ENCODE assay signal across 20 cellular contexts in the genomic region with DNA sequence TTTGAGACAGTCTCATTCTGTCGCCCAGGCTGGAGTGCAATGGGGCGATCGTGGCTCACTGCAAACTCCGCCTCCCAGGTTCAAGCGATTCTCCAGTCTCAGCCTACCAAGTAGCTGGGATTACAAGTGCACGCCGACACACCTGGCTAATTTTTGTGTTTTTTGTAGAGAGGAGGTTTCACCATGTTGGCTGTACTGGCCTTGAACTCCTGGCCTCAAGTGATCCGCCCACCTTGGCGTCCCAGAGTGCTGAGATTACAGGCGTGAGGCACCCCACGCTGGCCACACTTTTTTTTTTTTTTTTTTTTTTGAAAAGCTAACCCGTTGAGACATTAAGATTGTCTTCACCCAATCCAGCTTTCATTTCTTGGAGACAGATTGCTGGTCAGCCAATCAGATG. TPM values are rescaled to one million over a fixed set of nuclear protein-coding genes. Genes with fewer than 3 reads are reported as not detected.
A peak's percentile ranks its signal among the peaks of the same experiment; 100 is the strongest.
DNase-seq lines count a peak whose midpoint lies in the region; ATAC-seq and TF ChIP-seq lines count a peak whose summit lies in the region.
"Had no signal": no experiment of that assay in that cellular context is flagged by ENCODE, and none has a peak within 500 bp of the region (broad histone marks: within the 10 kb centered on the region; RNA-seq: fewer than 3 reads in every experiment).

No MANE protein-coding gene starts in this region.

- H3K9me3 ChIP-seq in Loucy (ENCODE audit: insufficient read depth, low read depth, low read length) (no peaks in the 10 kb centered on the region), neural progenitor cell (ENCODE audit: low read depth) (peaks cover 5% of the 10 kb centered on the region)
- H3K9me3 ChIP-seq: ovary had no signal

- no peak overlapping the region for H3K4me3 Mint-ChIP-seq in neural progenitor cell
- H3K4me3 Mint-ChIP-seq: CD14-positive monocyte had no signal

- no peak for TF ChIP-seq CTCF in Loucy (conservative IDR thresholded peaks at IDR 0.05; ENCODE audit: low read length)
- TF ChIP-seq CTCF in fibroblast of the aortic adventitia (IDR thresholded peaks at IDR 0.05; ENCODE audit: insufficient read depth, low read length) = no peak
- no peak for TF ChIP-seq CTCF in neural progenitor cell (IDR thresholded peaks at IDR 0.05)

- H3K36me3 Mint-ChIP-seq in neural progenitor cell = peaks cover 40% of the 10 kb centered on the region

- ATAC-seq in GM18870 (IDR thresholded peaks at IDR 0.05; ENCODE audit: unreplicated experiment) = no peak
- ATAC-seq: activated CD4-positive, CD25-positive, alpha-beta regulatory T cell treated with anti-CD3 and anti-CD28 coated beads, Interleukin-2, amount 50 U/mL, for 24 hours had no signal

- peaks cover 69% of the 10 kb centered on the region for H3K79me2 ChIP-seq in Loucy (ENCODE audit: insufficient read depth, low read length)
- H3K79me2 ChIP-seq in neural progenitor cell (ENCODE audit: low read depth) = peaks cover 69% of the 10 kb centered on the region

- H3K4me3 ChIP-seq in Loucy (ENCODE audit: low read length, poor library complexity, severe bottlenecking) (peak overlapping the region; percentile 84), fibroblast of the aortic adventitia (ENCODE audit: low read depth, low read length) (no peak overlapping the region), neural progenitor cell (no peak overlapping the region)
- H3K4me3 ChIP-seq: ovary had no signal

- no peak overlapping the region for H3K27ac ChIP-seq in neural progenitor cell
- H3K27ac ChIP-seq: 22Rv1, epithelial cell of prostate, ovary had no signal

- H3K9me2 ChIP-seq in Loucy (replicated peaks; ENCODE audit: low read depth, low read length) = no peaks in the 10 kb centered on the region

- no peaks in the 10 kb centered on the region for H3F3A ChIP-seq in Loucy (ENCODE audit: low read depth)
- no peaks in the 10 kb centered on the region for H3F3A ChIP-seq in neural progenitor cell (ENCODE audit: low read depth)

- H3K27ac Mint-ChIP-seq in neural progenitor cell = no peak overlapping the region
- H3K27ac Mint-ChIP-seq: CD14-positive monocyte had no signal

- H3K27me3 Mint-ChIP-seq in neural progenitor cell (ENCODE audit: insufficient read depth, low read depth) = peaks cover 4% of the 10 kb centered on the region

- H3K27me3 ChIP-seq in Loucy (ENCODE audit: insufficient read depth, low read length, poor library complexity, severe bottlenecking) (no peaks in the 10 kb centered on the region), neural progenitor cell (no peaks in the 10 kb centered on the region)
- H3K27me3 ChIP-seq: ovary had no signal

- H3K9me3 Mint-ChIP-seq in neural progenitor cell = peaks cover 50% of the 10 kb centered on the region

- H3K4me2 ChIP-seq in Loucy (ENCODE audit: low read depth, low read length, poor library complexity, severe bottlenecking) (peak overlapping the region; percentile 92), neural progenitor cell (peak overlapping the region; percentile 92)

- peaks cover 54% of the 10 kb centered on the region for H3K4me1 ChIP-seq in Loucy (ENCODE audit: insufficient read depth, low read length, poor library complexity, severe bottlenecking)
- H3K4me1 ChIP-seq in neural progenitor cell = peaks cover 16% of the 10 kb centered on the region

- no peak overlapping the region for H2AFZ ChIP-seq in Loucy (ENCODE audit: low read length)
- no peak overlapping the region for H2AFZ ChIP-seq in neural progenitor cell (replicated peaks)

- H3K4me1 Mint-ChIP-seq in neural progenitor cell = peaks cover 3% of the 10 kb centered on the region

- H3K9ac ChIP-seq in Loucy (ENCODE audit: low read depth, low read length, poor library complexity, severe bottlenecking) (peak overlapping the region; percentile 25), neural progenitor cell (no peak overlapping the region)

- no peaks in the 10 kb centered on the region for H3K36me3 ChIP-seq in Loucy (ENCODE audit: insufficient read depth, low read length)
- H3K36me3 ChIP-seq in neural progenitor cell = no peaks in the 10 kb centered on the region
- H3K36me3 ChIP-seq: ovary had no signal

- DNase-seq in NCI-H2227 (lab: John Stamatoyannopoulos, UW; ENCODE audit: unreplicated experiment) = peak; percentile 9
- DNase-seq in NCI-H2227 treated with DMSO at 0.1 percent for 48 hours (lab: John Stamatoyannopoulos, UW) = no peak
- peak; percentile 30 for DNase-seq in fibroblast of the aortic adventitia (ENCODE audit: low read depth)
- no peak for DNase-seq in neural progenitor cell (ENCODE audit: low spot score)
- no peak for DNase-seq in NCI-H146 (lab: John Stamatoyannopoulos, UW)
- DNase-seq in COLO668 (lab: John Stamatoyannopoulos, UW; ENCODE audit: unreplicated experiment) = no peak
- DNase-seq: activated naive CD4-positive, alpha-beta T cell treated with Interleukin-2 at 50 U/mL for 16 hours; cortex of kidney; DMS79 treated with DMSO at 0.1 percent for 48 hours; midbrain; NCI-H1092; ovary; SIG-M5; small intestine had no signal

- H4K20me1 ChIP-seq in Loucy (ENCODE audit: insufficient read depth, low read length, poor library complexity, severe bottlenecking) (peaks cover 57% of the 10 kb centered on the region), neural progenitor cell (ENCODE audit: low read depth) (no peaks in the 10 kb centered on the region)

RNA-seq across cellular contexts. Expression of gene ZNF273, which starts 2.1 kb away (rescaled TPM):
- total RNA-seq in fibroblast of the aortic adventitia (ENCODE audit: low replicate concordance) = 1.8 and 3.7 TPM in 2 replicates
- 23.5 and 36.5 TPM in 2 replicates for total RNA-seq in neural progenitor cell (ENCODE audit: low replicate concordance)

Comparison
In these comparisons a context has a peak if more than half of its experiments do, and no peak if none do; other contexts are left out.
1. DNase-seq: peak in NCI-H2227 (single experiment) and fibroblast of the aortic adventitia (single experiment); none in NCI-H2227 treated with DMSO at 0.1 percent for 48 hours (single experiment), neural progenitor cell (single experiment), NCI-H146 (single experiment) and COLO668 (single experiment).